Comparison of ENCODE assay signal across 21 cellular contexts in the genomic region with DNA sequence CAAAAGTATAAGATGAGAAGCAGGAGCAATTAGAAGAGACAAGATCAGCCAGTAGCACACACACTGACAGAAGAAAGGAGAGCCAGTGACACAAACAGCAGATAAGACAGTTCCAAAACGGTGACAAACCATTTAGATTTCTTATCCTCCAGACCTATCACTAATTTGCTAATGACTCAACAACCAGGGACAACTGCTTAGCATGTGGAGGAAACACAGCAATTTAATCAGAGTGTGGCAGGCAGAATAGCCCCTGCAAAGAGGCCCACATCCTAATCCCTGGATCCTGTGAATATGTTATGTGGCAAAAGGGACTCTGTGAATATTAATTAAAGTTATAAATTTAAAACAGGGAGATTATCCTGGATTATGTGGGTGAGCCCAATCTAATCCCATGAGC.
DNase-seq lines count a peak whose midpoint lies in the region; ATAC-seq, FAIRE-seq and TF ChIP-seq lines count a peak whose summit lies in the region.
"Had no signal": no experiment of that assay in that cellular context is flagged by ENCODE, and none has a peak within 500 bp of the region (broad histone marks: within the 10 kb centered on the region; RNA-seq: fewer than 3 reads in every experiment).

No MANE protein-coding gene starts in this region.

- no peak overlapping the region for H3K9ac ChIP-seq in K562 (ENCODE audit: insufficient read depth in 1 of 2, low read depth in 2 of 2, low read length in 2 of 2)

- ATAC-seq in K562: no peak

- 0 out of 2 replicates have a peak, but pooled peaks cover 3% of the 10 kb centered on the region for H4K20me1 ChIP-seq in K562 (replicated peaks; ENCODE audit: control insufficient read depth, insufficient read depth, low read length)

- WGBS in K562 (ENCODE audit: insufficient coverage, low coverage, missing lambda C conversion rate): 0% methylated on average over 1 of the region's 1 CpG

- no peak overlapping the region for H2AFZ ChIP-seq in K562 (ENCODE audit: low read depth, low read length)

- no peaks in the 10 kb centered on the region for H3K9me3 Mint-ChIP-seq in T-helper 1 cell treated with Interleukin-12 subunit alpha and Interleukin-12 subunit beta and Interleukin-4 antibody, amounts not matched to agents 30 μg/mL and 1 μg/mL, for 36 hours
- no peaks in the 10 kb centered on the region for H3K9me3 Mint-ChIP-seq in type B pancreatic cell
- H3K9me3 Mint-ChIP-seq: activated CD4-positive, alpha-beta T cell treated with anti-CD3 and anti-CD28 coated beads, Interleukin-2, amount 10 ng/mL, durations not matched to agents 24 days and 14 days; activated T-helper 2 cell treated with anti-CD3 and anti-CD28 coated beads, Interferon-gamma antibody, Interleukin-2, Interleukin-4, amounts not matched to agents 10 μg/mL and 5 μg/mL and 100 μg/mL, durations not matched to agents 14 hours and 24 hours and 36 hours; CD14-positive monocyte; neural crest cell had no signal

- H3K27me3 ChIP-seq in K562 (ENCODE audit: control insufficient read depth in 2 of 2, insufficient read depth in 2 of 2, low read length in 2 of 2) (no peaks in the 10 kb centered on the region), right atrium auricular region (no peaks in the 10 kb centered on the region)
- H3K27me3 ChIP-seq: adrenal gland, cardiac muscle cell, SJSA1 had no signal

- CTCF ChIA-PET in K562 (lab: Yijun Ruan, JAX; ENCODE audit: low intra/inter-chr PET ratio): no interaction called here

- H3K27ac Mint-ChIP-seq in T-helper 1 cell treated with Interleukin-12 subunit alpha and Interleukin-12 subunit beta and Interleukin-4 antibody, amounts not matched to agents 30 μg/mL and 1 μg/mL, for 36 hours: peak overlapping the region; percentile 29
- H3K27ac Mint-ChIP-seq in type B pancreatic cell: no peak overlapping the region
- H3K27ac Mint-ChIP-seq: activated CD4-positive, alpha-beta T cell treated with anti-CD3 and anti-CD28 coated beads, Interleukin-2, amount 10 ng/mL, durations not matched to agents 24 days and 14 days; activated T-helper 2 cell treated with anti-CD3 and anti-CD28 coated beads, Interferon-gamma antibody, Interleukin-2, Interleukin-4, amounts not matched to agents 10 μg/mL and 5 μg/mL and 100 μg/mL, durations not matched to agents 14 hours and 24 hours and 36 hours had no signal

- DNase-seq in T-helper 1 cell: no peak
- DNase-seq in NCI-H82 (lab: John Stamatoyannopoulos, UW): peak; percentile 85
- peak in 3 of 4 experiments; percentile 5 to 26 (median 22) for DNase-seq in K562 (ENCODE audit: extremely low read depth in 1 of 4, low spot score in 3 of 4)
- DNase-seq in renal cortical epithelial cell (ENCODE audit: low read depth): peak; percentile 19
- no peak for DNase-seq in type B pancreatic cell (ENCODE audit: extremely low spot score, unreplicated experiment)
- DNase-seq in right atrium auricular region (ENCODE audit: low spot score): no peak
- no peak for DNase-seq in amniotic stem cell (lab: John Stamatoyannopoulos, UW)
- DNase-seq: activated CD4-positive, alpha-beta T cell treated with anti-CD3 and anti-CD28 coated beads, Interleukin-2, amount 10 ng/mL, durations not matched to agents 24 days and 14 days; foreskin melanocyte; NCI-H1417 treated with DMSO at 0.1 percent for 48 hours; NCI-H748 treated with DMSO at 0.1 percent for 48 hours; stimulated activated CD4-positive, alpha-beta T cell treated with anti-CD3 and anti-CD28 coated beads, Interleukin-12 subunit alpha, Interleukin-12 subunit beta, amount 100 ng/mL, for 4 hours; stimulated activated CD8-positive, alpha-beta memory T cell treated with anti-CD3 and anti-CD28 coated beads, Interleukin-4, amount 100 ng/mL, for 48 hours had no signal

- no peak for TF ChIP-seq CTCF in K562 (IDR thresholded peaks at IDR 0.05 in 2 of 3, conservative IDR thresholded peaks at IDR 0.05 in 1 of 3; ENCODE audit: insufficient read depth in 2 of 3, low read depth in 1 of 3, low read length in 3 of 3)
- no peak for TF ChIP-seq CTCF in type B pancreatic cell (conservative IDR thresholded peaks at IDR 0.05)
- no peak for TF ChIP-seq CTCF in right atrium auricular region (IDR thresholded peaks at IDR 0.05)

- no peaks in the 10 kb centered on the region for H3K27me3 Mint-ChIP-seq in T-helper 1 cell treated with Interleukin-12 subunit alpha and Interleukin-12 subunit beta and Interleukin-4 antibody, amounts not matched to agents 30 μg/mL and 1 μg/mL, for 36 hours (ENCODE audit: low read depth)
- H3K27me3 Mint-ChIP-seq in type B pancreatic cell: no peaks in the 10 kb centered on the region
- H3K27me3 Mint-ChIP-seq: activated CD4-positive, alpha-beta T cell treated with anti-CD3 and anti-CD28 coated beads, Interleukin-2, amount 10 ng/mL, durations not matched to agents 24 days and 14 days had no signal

- H3K27ac ChIP-seq in K562 (ENCODE audit: extremely low read depth, low read depth, low read length) (no peak overlapping the region), right atrium auricular region (no peak overlapping the region)
- H3K27ac ChIP-seq: prostate gland, SJSA1 had no signal

- in situ Hi-C loops in K562 (cut with MboI): no loop called here

- no peak for TF ChIP-seq RAD21 in K562 (CRISPR knock-in tag; conservative IDR thresholded peaks at IDR 0.05 in 1 of 2, IDR thresholded peaks at IDR 0.05 in 1 of 2)

- H3K36me3 Mint-ChIP-seq in T-helper 1 cell treated with Interleukin-12 subunit alpha and Interleukin-12 subunit beta and Interleukin-4 antibody, amounts not matched to agents 30 μg/mL and 1 μg/mL, for 36 hours (ENCODE audit: low read depth): peaks cover 27% of the 10 kb centered on the region
- peaks cover 16% of the 10 kb centered on the region for H3K36me3 Mint-ChIP-seq in type B pancreatic cell

- H3K36me3 ChIP-seq in K562 (ENCODE audit: control insufficient read depth, insufficient read depth, low read length): peaks cover 41% of the 10 kb centered on the region
- H3K36me3 ChIP-seq in right atrium auricular region: peaks cover 32% of the 10 kb centered on the region
- H3K36me3 ChIP-seq: prostate gland had no signal

- H3K4me1 Mint-ChIP-seq in T-helper 1 cell treated with Interleukin-12 subunit alpha and Interleukin-12 subunit beta and Interleukin-4 antibody, amounts not matched to agents 30 μg/mL and 1 μg/mL, for 36 hours (ENCODE audit: low read depth): peaks cover 4% of the 10 kb centered on the region
- H3K4me1 Mint-ChIP-seq in type B pancreatic cell (ENCODE audit: unreplicated experiment): no peaks in the 10 kb centered on the region
- H3K4me1 Mint-ChIP-seq: neural crest cell had no signal

- no peak for FAIRE-seq in K562 (lab: Jason Lieb, UNC)

- H3K4me3 Mint-ChIP-seq in T-helper 1 cell treated with Interleukin-12 subunit alpha and Interleukin-12 subunit beta and Interleukin-4 antibody, amounts not matched to agents 30 μg/mL and 1 μg/mL, for 36 hours: no peak overlapping the region
- no peak overlapping the region for H3K4me3 Mint-ChIP-seq in type B pancreatic cell
- H3K4me3 Mint-ChIP-seq: activated CD4-positive, alpha-beta T cell treated with anti-CD3 and anti-CD28 coated beads, Interleukin-2, amount 10 ng/mL, durations not matched to agents 24 days and 14 days; CD14-positive monocyte; neural crest cell had no signal

- TF ChIP-seq POLR2A in K562 (conservative IDR thresholded peaks at IDR 0.05): no peak

- H3K4me1 ChIP-seq in K562 (replicated peaks in 1 of 2; ENCODE audit: control insufficient read depth in 2 of 2, insufficient read depth in 2 of 2, low read length in 2 of 2) (no peaks in the 10 kb centered on the region), right atrium auricular region (no peaks in the 10 kb centered on the region)
- H3K4me1 ChIP-seq: prostate gland, SJSA1 had no signal

- POLR2A ChIA-PET in K562 (lab: Yijun Ruan, JAX): no interaction called here

- no peak for TF ChIP-seq EP300 in K562 (IDR thresholded peaks at IDR 0.05; ENCODE audit: low read length)

- no peaks in the 10 kb centered on the region for H3K9me1 ChIP-seq in K562 (ENCODE audit: control insufficient read depth, insufficient read depth, low read length)

- BruUV-seq in K562 (replicated peaks; lab: Mats Ljungman, UMichigan): no TSS peak

- H3K9me3 ChIP-seq in K562 (replicated peaks; ENCODE audit: control insufficient read depth, insufficient read depth, low read depth, low read length) (no peaks in the 10 kb centered on the region), right atrium auricular region (no peaks in the 10 kb centered on the region)
- H3K9me3 ChIP-seq: adrenal gland, prostate gland, SJSA1 had no signal

- intact Hi-C loops in K562 (cut with micrococcal nuclease): no loop called here

- no peaks in the 10 kb centered on the region for H3K79me2 ChIP-seq in K562 (ENCODE audit: control insufficient read depth, insufficient read depth, low read length)

- H3K4me3 ChIP-seq in K562: no peak overlapping the region
- no peak overlapping the region for H3K4me3 ChIP-seq in right atrium auricular region
- H3K4me3 ChIP-seq: adrenal gland, cardiac muscle cell, prostate gland, SJSA1 had no signal

- no peak overlapping the region for H3K4me2 ChIP-seq in K562 (ENCODE audit: insufficient read depth, low read length)

TF ChIP-seq in K562, 482 proteins besides CTCF, POLR2A, EP300 and RAD21:
- TF ChIP-seq KHSRP (IDR thresholded peaks at IDR 0.05) (no peak), DACH1 (IDR thresholded peaks at IDR 0.05; ENCODE audit: partially characterized antibody) (peak; percentile 38), ARID1B (IDR thresholded peaks at IDR 0.05) (0 out of 2 replicates have a peak, but pooled peaks have one; percentile 15), HES1 (IDR thresholded peaks at IDR 0.05; ENCODE audit: low read depth) (no peak), FOSL1 (tag; conservative IDR thresholded peaks at IDR 0.05) (peak; percentile 74), ZFP30 (CRISPR knock-in tag; IDR thresholded peaks at IDR 0.05; ENCODE audit: borderline replicate concordance) (no peak), SOX6 (IDR thresholded peaks at IDR 0.05) (0 out of 2 replicates have a peak, but pooled peaks have one; percentile 9)

Comparison
In these comparisons a context has a peak if more than half of its experiments do, and no peak if none do; other contexts are left out.
1. DNase-seq: peak in NCI-H82 (single experiment), K562 (3 of 4) and renal cortical epithelial cell (single experiment); none in T-helper 1 cell (0 of 5), type B pancreatic cell (single experiment), right atrium auricular region (single experiment) and amniotic stem cell (single experiment).